In genomic region chr14:50937800-50938199, GRCh38 we compare ENCODE assay signal across 20 cellular contexts. TPM values are rescaled to one million over a fixed set of nuclear protein-coding genes. Genes with fewer than 3 reads are reported as not detected.
DNase-seq lines count a peak whose midpoint lies in the region; ATAC-seq and TF ChIP-seq lines count a peak whose summit lies in the region.
"Had no signal": no experiment of that assay in that cellular context is flagged by ENCODE, and none has a peak within 500 bp of the region (broad histone marks: within the 10 kb centered on the region; RNA-seq: fewer than 3 reads in every experiment).

No MANE protein-coding gene starts in this region.

- H3K4me1 ChIP-seq in PC-9 (replicated peaks; ENCODE audit: insufficient read depth) (peaks cover 23% of the 10 kb centered on the region), foreskin keratinocyte (peaks cover 40% of the 10 kb centered on the region), spleen (peaks cover 0 to 62% (median 3%) of the 10 kb centered on the region in 6 donors)
- H3K4me1 ChIP-seq: SJSA1 had no signal

- H3K4me3 Mint-ChIP-seq in CD14-positive monocyte = peak overlapping the region in 1 of 2 donors; percentile 65
- H3K4me3 Mint-ChIP-seq in T-cell = no peak overlapping the region
- no peak overlapping the region for H3K4me3 Mint-ChIP-seq in nephron progenitor cell
- no peak overlapping the region for H3K4me3 Mint-ChIP-seq in endothelial cell (ENCODE audit: unreplicated experiment)
- H3K4me3 Mint-ChIP-seq: CD4-positive, alpha-beta T cell had no signal

- DNase-seq in CD14-positive monocyte (ENCODE audit: low spot score) (no peak), PC-9 (no peak), foreskin keratinocyte (no peak), spleen (no peak), T-cell (no peak), nephron progenitor cell (no peak), endothelial cell (ENCODE audit: low spot score) (no peak)
- DNase-seq: CD4-positive, alpha-beta T cell; DMS79 treated with DMSO at 0.1 percent for 48 hours; KG1; MG63; NCI-H1417; NCI-H1930; NCI-H2171 treated with DMSO at 0.1 percent for 48 hours; NCI-H510A; NCI-H82; RPMI8226 had no signal

- H3K9me3 Mint-ChIP-seq in CD14-positive monocyte (peaks cover 0 to 2% (median 0%) of the 10 kb centered on the region in 7 donors), T-cell (no peaks in the 10 kb centered on the region), nephron progenitor cell (no peaks in the 10 kb centered on the region), endothelial cell (ENCODE audit: unreplicated experiment) (no peaks in the 10 kb centered on the region)
- H3K9me3 Mint-ChIP-seq: CD4-positive, alpha-beta T cell had no signal

- H3K36me3 ChIP-seq in PC-9 (ENCODE audit: low read depth) (peaks cover 27% of the 10 kb centered on the region), spleen (peaks cover 0 to 49% (median 3%) of the 10 kb centered on the region in 6 donors)
- H3K36me3 ChIP-seq: MG63 had no signal

- H2AFZ ChIP-seq in PC-9 = no peak overlapping the region

- TF ChIP-seq CTCF in CD14-positive monocyte (IDR thresholded peaks at IDR 0.05) (no peak), PC-9 (conservative IDR thresholded peaks at IDR 0.05) (no peak), foreskin keratinocyte (conservative IDR thresholded peaks at IDR 0.05) (no peak), spleen (IDR thresholded peaks at IDR 0.05 in 8 of 11, conservative IDR thresholded peaks at IDR 0.05 in 3 of 11) (no peak), nephron progenitor cell (IDR thresholded peaks at IDR 0.05) (no peak), endothelial cell (IDR thresholded peaks at IDR 0.05; ENCODE audit: unreplicated experiment) (no peak)

- POLR2A ChIA-PET in PC-9 (lab: Charles Lee; ENCODE audit: unreplicated experiment) = interaction anchor here (0.6 kb wide), 1 partner anchor 12 kb away, joined by 3 read pairs; no protein-coding TSS in a partner anchor
- POLR2A ChIA-PET in T-cell (lab: Charles Lee) = no interaction called here

- H3K27ac ChIP-seq in PC-9 (peak overlapping the region; percentile 21; the same call in 1 of the 2 replicates), foreskin keratinocyte (peak overlapping the region; percentile 23), spleen (peak overlapping the region in 7 of 8 donors; percentile 6 to 89 (median 78))
- H3K27ac ChIP-seq: SJSA1 had no signal

- WGBS in spleen, 5 donors = 69 to 83% (median 76%) methylated on average over 4 of the region's 4 CpGs

- H3K27me3 Mint-ChIP-seq in CD14-positive monocyte (ENCODE audit: low read depth in 3 of 3) (no peaks in the 10 kb centered on the region), T-cell (peaks cover 30 to 35% of the 10 kb centered on the region in 2 donors), nephron progenitor cell (ENCODE audit: low read depth, poor library complexity) (no peaks in the 10 kb centered on the region), endothelial cell (ENCODE audit: unreplicated experiment) (peaks cover 2% of the 10 kb centered on the region)

- H3F3A ChIP-seq in PC-9 (ENCODE audit: insufficient read depth, low read depth) = peaks cover 26% of the 10 kb centered on the region

- no peaks in the 10 kb centered on the region for H4K20me1 ChIP-seq in PC-9 (ENCODE audit: insufficient read depth)

- H3K79me2 ChIP-seq in PC-9 (ENCODE audit: low read depth) = peaks cover 10% of the 10 kb centered on the region; the same call in 1 of the 2 replicates

- CTCF ChIA-PET in PC-9 (lab: Charles Lee) = no interaction called here
- CTCF ChIA-PET in T-cell (lab: Charles Lee) = no interaction called here

- H3K4me3 ChIP-seq in PC-9 (no peak overlapping the region), spleen (peak overlapping the region in 1 of 8 donors; percentile 37)
- H3K4me3 ChIP-seq: MG63, SJSA1 had no signal

- H3K36me3 Mint-ChIP-seq in CD14-positive monocyte = peaks cover 39 to 60% of the 10 kb centered on the region in 2 donors
- H3K36me3 Mint-ChIP-seq in T-cell = no peaks in the 10 kb centered on the region
- peaks cover 21% of the 10 kb centered on the region for H3K36me3 Mint-ChIP-seq in nephron progenitor cell (ENCODE audit: low read depth)
- peaks cover 4% of the 10 kb centered on the region for H3K36me3 Mint-ChIP-seq in endothelial cell (ENCODE audit: low read depth, unreplicated experiment)

- H3K27ac Mint-ChIP-seq in CD14-positive monocyte (peak overlapping the region; percentile 90 to 98 (median 94)), T-cell (no peak overlapping the region), nephron progenitor cell (no peak overlapping the region), endothelial cell (ENCODE audit: unreplicated experiment) (no peak overlapping the region)
- H3K27ac Mint-ChIP-seq: CD4-positive, alpha-beta T cell had no signal

- ATAC-seq in foreskin keratinocyte (no peak), GM19023 (IDR thresholded peaks at IDR 0.05; ENCODE audit: unreplicated experiment) (no peak), T-cell (replicated peaks in 1 of 4) (no peak)
- ATAC-seq: HCT116 had no signal

- H3K4me2 ChIP-seq in PC-9 = no peak overlapping the region; the same call in 1 of the 2 replicates

- no peaks in the 10 kb centered on the region for H3K27me3 ChIP-seq in PC-9 (ENCODE audit: insufficient read depth, low read depth)
- no peaks in the 10 kb centered on the region for H3K27me3 ChIP-seq in foreskin keratinocyte
- peaks cover 0 to 20% (median 0%) of the 10 kb centered on the region in 7 donors for H3K27me3 ChIP-seq in spleen (replicated peaks in 1 of 7)
- H3K27me3 ChIP-seq: MG63, SJSA1 had no signal

- BruUV-seq in PC-9 (replicated peaks; lab: Mats Ljungman, UMichigan) = no TSS peak

- intact Hi-C loops in CD14-positive monocyte (cut with micrococcal nuclease) (no loop called here), PC-9 (cut with micrococcal nuclease; ENCODE audit: unreplicated experiment) (no loop called here), spleen (cut with DNase I; ENCODE audit: low total_unique reads) (no loop called here)

- H3K9me2 ChIP-seq in PC-9 (ENCODE audit: insufficient read depth) = no peaks in the 10 kb centered on the region; the same call in 1 of the 2 replicates

- TF ChIP-seq POLR2A in spleen (IDR thresholded peaks at IDR 0.05) = no peak

- H3K4me1 Mint-ChIP-seq in CD14-positive monocyte = peaks cover 69% of the 10 kb centered on the region
- peaks cover 0 to 2% (median 0%) of the 10 kb centered on the region in 3 donors for H3K4me1 Mint-ChIP-seq in T-cell
- H3K4me1 Mint-ChIP-seq in nephron progenitor cell = peaks cover 5% of the 10 kb centered on the region
- H3K4me1 Mint-ChIP-seq in endothelial cell (ENCODE audit: unreplicated experiment) = no peaks in the 10 kb centered on the region

- H3K9me3 ChIP-seq in PC-9 (ENCODE audit: insufficient read depth, low read depth) (no peaks in the 10 kb centered on the region), spleen (no peaks in the 10 kb centered on the region)
- H3K9me3 ChIP-seq: MG63, SJSA1 had no signal

RNA-seq across cellular contexts. Expression of gene PYGL, which starts 6.5 kb away (rescaled TPM):
- polyA plus RNA-seq in CD14-positive monocyte (100 to 1,000 TPM; 166 to 184 TPM), foreskin keratinocyte (115 and 162 TPM in 2 replicates), spleen (10 to 100 TPM; 14.1 to 28.4 (median 15.1) TPM)
- total RNA-seq in PC-9 (2021) (75.6 and 84.2 TPM in 2 replicates), foreskin keratinocyte (238 and 327 TPM in 2 replicates), spleen (100 to 1,000 TPM in 5 of 7 donors, 10 to 100 TPM in 2; 80.4 to 302 (median 133) TPM), T-cell (under 1 TPM; 0.44 to 0.90 (median 0.65) TPM), endothelial cell (ENCODE audit: unreplicated experiment) (21.1 TPM)

Comparison
In these comparisons a context has a peak if more than half of its experiments do, and no peak if none do; other contexts are left out.
1. H3K27ac Mint-ChIP-seq: peak in CD14-positive monocyte (7 of 7); none in T-cell (0 of 2), nephron progenitor cell (single experiment) and endothelial cell (single experiment).
2. H3K27ac ChIP-seq: peak in every context shown above with its lines; median percentile 78 in spleen; 23 in foreskin keratinocyte; 21 in PC-9.
3. RNA of gene PYGL, which starts 6.5 kb away (total RNA-seq): 238 to 327 TPM in foreskin keratinocyte, 80.4 to 302 TPM in spleen, 75.6 to 84.2 TPM in PC-9 and 21.1 TPM in endothelial cell (single experiment); 0.44 to 0.90 TPM in T-cell; every median in the first group is over 10 times any median in the second.